9 cellular contexts compared by ENCODE assay signal in genomic region chr11:62706841-62707240, GRCh38. TPM values are rescaled to one million over a fixed set of nuclear protein-coding genes. Genes with fewer than 3 reads are reported as not detected.
DNase-seq lines count a peak whose midpoint lies in the region; ATAC-seq and TF ChIP-seq lines count a peak whose summit lies in the region.
"Had no signal": no experiment of that assay in that cellular context is flagged by ENCODE, and none has a peak within 500 bp of the region (broad histone marks: within the 10 kb centered on the region; RNA-seq: fewer than 3 reads in every experiment).

No MANE protein-coding gene starts in this region.

- H3K36me3 Mint-ChIP-seq in T-helper 17 cell (ENCODE audit: low read depth), result no peaks in the 10 kb centered on the region

- TF ChIP-seq CTCF in fibroblast of pulmonary artery (IDR thresholded peaks at IDR 0.05; ENCODE audit: low read length, missing control alignments) (no peak), prostate gland (IDR thresholded peaks at IDR 0.05) (no peak)

- H3K36me3 ChIP-seq in ES-I3 (ENCODE audit: insufficient read depth, low read length), result no peaks in the 10 kb centered on the region
- no peaks in the 10 kb centered on the region for H3K36me3 ChIP-seq in prostate gland
- peaks cover 73% of the 10 kb centered on the region for H3K36me3 ChIP-seq in HAP-1 (replicated peaks)

- H3K4me1 Mint-ChIP-seq in T-helper 17 cell, result peaks cover 29% of the 10 kb centered on the region

- peak overlapping the region; percentile 97 for H3K4me3 Mint-ChIP-seq in T-helper 17 cell

- H3K27me3 ChIP-seq in prostate gland (replicated peaks; ENCODE audit: insufficient read depth) (no peaks in the 10 kb centered on the region), HAP-1 (ENCODE audit: low read depth) (no peaks in the 10 kb centered on the region)

- H3K27ac Mint-ChIP-seq in T-helper 17 cell, result no peak overlapping the region

- no peak for DNase-seq in T-helper 17 cell
- DNase-seq in fibroblast of pulmonary artery (ENCODE audit: low read depth), result no peak
- no peak for DNase-seq in prostate gland (ENCODE audit: low spot score)
- no peak for DNase-seq in cortex of kidney (lab: John Stamatoyannopoulos, UW)
- DNase-seq in NCI-H524 (lab: John Stamatoyannopoulos, UW), result no peak
- DNase-seq in HAP-1 (ENCODE audit: low spot score in 2 of 2), result no peak

- H3K27me3 Mint-ChIP-seq in T-helper 17 cell, result no peaks in the 10 kb centered on the region

- in situ Hi-C loops in HAP-1 (cut with MboI; ENCODE audit: low sequenced_read_pairs), result no loop called here

- H3K4me1 ChIP-seq in ES-I3 (ENCODE audit: insufficient read depth, low read length) (no peaks in the 10 kb centered on the region), prostate gland (replicated peaks) (peaks cover 14% of the 10 kb centered on the region), HAP-1 (peaks cover 11% of the 10 kb centered on the region)

- intact Hi-C loops in prostate gland (cut with DNase I), result loop anchor here (5.0 kb wide), 1 partner anchor 105 kb away; the partner anchor contains the start of gene MTA2

- H3K9ac ChIP-seq in ES-I3 (ENCODE audit: low read depth, low read length), result peak overlapping the region; percentile 70

- H3K9me3 ChIP-seq in ES-I3 (ENCODE audit: control insufficient read depth, insufficient read depth, low read length) (no peaks in the 10 kb centered on the region), T-helper 17 cell (ENCODE audit: control insufficient read depth, low read length, poor library complexity, severe bottlenecking) (no peaks in the 10 kb centered on the region), prostate gland (no peaks in the 10 kb centered on the region), HAP-1 (no peaks in the 10 kb centered on the region)

- H3K4me3 ChIP-seq in fibroblast of pulmonary artery (replicated peaks; ENCODE audit: low read depth, low read length), result peak overlapping the region; percentile 43
- peak overlapping the region in 1 of 2 donors; percentile 65 for H3K4me3 ChIP-seq in prostate gland
- H3K4me3 ChIP-seq in HAP-1, result no peak overlapping the region

- TF ChIP-seq POLR2A in prostate gland (IDR thresholded peaks at IDR 0.05), result no peak

- peak overlapping the region; percentile 77 to 81 for H3K27ac ChIP-seq in prostate gland

- ATAC-seq in T-helper 17 cell (no peak), HG02798 (IDR thresholded peaks at IDR 0.05; ENCODE audit: poor library complexity, unreplicated experiment) (no peak)

- 83% methylated on average over 8 of the region's 8 CpGs for WGBS in prostate gland

RNA-seq across cellular contexts. Expression of gene BSCL2, which starts 0.4 kb away (rescaled TPM):
- 10 to 100 TPM; 20.8 to 20.9 TPM for total RNA-seq in T-helper 17 cell
- total RNA-seq in prostate gland, result 100 to 1,000 TPM; 148 to 187 TPM

RNA-seq across cellular contexts. Expression of gene GNG3, which starts 0.6 kb away (rescaled TPM):
- total RNA-seq in T-helper 17 cell (not detected), prostate gland (not detected)
- total RNA-seq: M059J had no signal

RNA-seq across cellular contexts. Expression of gene LRRN4CL, which starts 17.5 kb away (rescaled TPM):
- total RNA-seq in T-helper 17 cell (not detected), prostate gland (1 to 10 TPM; 2.8 to 8.0 TPM)

RNA-seq across cellular contexts. Expression of gene HNRNPUL2, which starts 20.4 kb away (rescaled TPM):
- total RNA-seq in T-helper 17 cell (10 to 100 TPM; 41.4 to 43.2 TPM), prostate gland (10 to 100 TPM; 26.6 to 33.5 TPM)

RNA-seq across cellular contexts. Expression of gene TTC9C, which starts 21.4 kb away (rescaled TPM):
- total RNA-seq in T-helper 17 cell, result 10 to 100 TPM; 11.0 to 14.1 TPM
- 10 to 100 TPM; 25.1 to 25.5 TPM for total RNA-seq in prostate gland

Comparison
In these comparisons a context has a peak if more than half of its experiments do, and no peak if none do; other contexts are left out.
1. RNA of gene BSCL2, which starts 0.4 kb away (total RNA-seq): 148 to 187 TPM in prostate gland; 20.8 to 20.9 TPM in T-helper 17 cell; every median in the first group is over 4 times any median in the second.